ENCODE assay signal across 20 cellular contexts in genomic region chr5:96144289-96144688, GRCh38.
DNase-seq lines count a peak whose midpoint lies in the region; ATAC-seq and TF ChIP-seq lines count a peak whose summit lies in the region.
"Had no signal": no experiment of that assay in that cellular context is flagged by ENCODE, and none has a peak within 500 bp of the region (broad histone marks: within the 10 kb centered on the region; RNA-seq: fewer than 3 reads in every experiment).

No MANE protein-coding gene starts in this region.

- DNase-seq in colonic mucosa (peak; percentile 35), ecto neural progenitor cell (ENCODE audit: low spot score) (no peak), COR-L47 (lab: John Stamatoyannopoulos, UW) (no peak), NCI-H526 treated with DMSO at 0.1 percent for 48 hours (lab: John Stamatoyannopoulos, UW) (no peak)
- DNase-seq: activated CD8-positive, alpha-beta memory T cell treated with anti-CD3 and anti-CD28 coated beads, Interleukin-2, amount 50 U/mL, for 48 hours; activated naive CD8-positive, alpha-beta T cell treated with anti-CD3 and anti-CD28 coated beads for 36 hours; AML-193; CD8-positive, alpha-beta T cell; DND-41; glutamatergic neuron; NCI-H1092 treated with DMSO at 0.1 percent for 48 hours; NCI-H2029; Peyer's patch; psoas muscle; T-helper 17 cell; WERI-Rb-1 had no signal

- H3K9ac ChIP-seq in HUES6 (ENCODE audit: low read length) (no peak overlapping the region), colonic mucosa (ENCODE audit: low read depth in 2 of 2, low read length in 2 of 2) (no peak overlapping the region), iPS-20b (ENCODE audit: low read depth, low read length) (no peak overlapping the region)

- no peak for TF ChIP-seq CTCF in colonic mucosa (IDR thresholded peaks at IDR 0.05)

- no peak for ATAC-seq in GM21367 (IDR thresholded peaks at IDR 0.05; ENCODE audit: unreplicated experiment)
- ATAC-seq: CD8-positive, alpha-beta T cell; HepG2; psoas muscle; T-helper 17 cell had no signal

- intact Hi-C loops in colonic mucosa (cut with DNase I) = no loop called here

- H3K27ac ChIP-seq in HUES6 (ENCODE audit: low read depth, low read length) (no peak overlapping the region), colonic mucosa (no peak overlapping the region), iPS-20b (ENCODE audit: low read length) (no peak overlapping the region)
- H3K27ac ChIP-seq: Peyer's patch, psoas muscle, WERI-Rb-1 had no signal

- H3K27me3 ChIP-seq in HUES6 (ENCODE audit: control insufficient read depth, insufficient read depth, low read length) = no peaks in the 10 kb centered on the region
- no peaks in the 10 kb centered on the region for H3K27me3 ChIP-seq in colonic mucosa
- no peaks in the 10 kb centered on the region for H3K27me3 ChIP-seq in iPS-20b (ENCODE audit: insufficient read depth, low read length)
- H3K27me3 ChIP-seq: Peyer's patch had no signal

- peak overlapping the region; percentile 15; the same call in 1 of the 2 replicates for H3K4me3 ChIP-seq in HUES6 (ENCODE audit: low read depth, low read length)
- no peak overlapping the region for H3K4me3 ChIP-seq in colonic mucosa
- peak overlapping the region; percentile 15; the same call in 1 of the 2 replicates for H3K4me3 ChIP-seq in iPS-20b (ENCODE audit: low read length)
- H3K4me3 ChIP-seq: Peyer's patch, psoas muscle had no signal

- no peaks in the 10 kb centered on the region for H3K36me3 ChIP-seq in HUES6 (ENCODE audit: control insufficient read depth, insufficient read depth, low read length)
- H3K36me3 ChIP-seq in colonic mucosa = no peaks in the 10 kb centered on the region
- H3K36me3 ChIP-seq in iPS-20b (ENCODE audit: insufficient read depth, low read depth, low read length) = no peaks in the 10 kb centered on the region
- H3K36me3 ChIP-seq: Peyer's patch, WERI-Rb-1 had no signal

- H3K9me3 ChIP-seq in HUES6 (ENCODE audit: control insufficient read depth, insufficient read depth, low read depth, low read length) (no peaks in the 10 kb centered on the region), colonic mucosa (no peaks in the 10 kb centered on the region), iPS-20b (ENCODE audit: insufficient read depth, low read depth, low read length) (no peaks in the 10 kb centered on the region)
- H3K9me3 ChIP-seq: Peyer's patch, psoas muscle had no signal

- H3K4me1 ChIP-seq in HUES6 (ENCODE audit: control insufficient read depth, insufficient read depth, low read length) = peaks cover 25% of the 10 kb centered on the region
- peaks cover 13% of the 10 kb centered on the region for H3K4me1 ChIP-seq in colonic mucosa
- H3K4me1 ChIP-seq in iPS-20b (ENCODE audit: insufficient read depth, low read length) = peaks cover 19% of the 10 kb centered on the region
- H3K4me1 ChIP-seq: psoas muscle had no signal
